ENCODE assay signal across 38 cellular contexts in the genomic region with DNA sequence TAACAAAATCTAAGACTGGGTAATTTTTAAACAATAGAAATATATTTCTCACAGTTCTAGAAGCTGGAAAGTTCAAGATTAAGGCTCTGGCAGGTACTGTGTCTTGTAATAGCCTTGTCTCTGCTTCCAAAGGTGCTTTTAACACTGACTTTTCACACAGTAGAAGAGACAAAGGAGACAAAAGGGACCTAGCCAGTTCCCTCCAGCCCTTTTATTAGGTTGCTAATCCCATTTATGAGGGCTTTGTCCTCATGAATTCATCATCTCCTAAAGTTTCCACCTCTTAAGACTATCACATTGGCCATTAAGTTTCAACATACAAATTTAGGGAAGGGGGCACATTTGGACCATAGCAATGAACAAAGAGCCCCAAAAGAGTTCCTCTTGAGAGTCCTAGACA. TPM values are rescaled to one million over a fixed set of nuclear protein-coding genes. Genes with fewer than 3 reads are reported as not detected.
"Had no signal": no experiment of that assay in that cellular context is flagged by ENCODE, and none has a peak within 500 bp of the region (broad histone marks: within the 10 kb centered on the region; RNA-seq: fewer than 3 reads in every experiment).

No MANE protein-coding gene starts in this region.

- H3K9me3 ChIP-seq: adrenal gland, ascending aorta, body of pancreas, breast epithelium had no signal

- DNase-seq: activated effector memory CD4-positive, alpha-beta T cell treated with anti-CD3 and anti-CD28 coated beads, Interleukin-2, amount 50 U/mL, for 16 hours; activated effector memory CD4-positive, alpha-beta T cell treated with Interleukin-2 at 50 U/mL for 16 hours; activated gamma-delta T cell; activated gamma-delta T cell treated with Interleukin-2 at 50 U/mL for 16 hours; activated naive CD4-positive, alpha-beta T cell; activated naive CD4-positive, alpha-beta T cell treated with anti-CD3 and anti-CD28 coated beads for 36 hours; activated naive CD4-positive, alpha-beta T cell treated with anti-CD3 and anti-CD28 coated beads, Interleukin-2, amount 10 ng/mL, durations not matched to agents 7 days and 5 days; activated naive CD4-positive, alpha-beta T cell treated with anti-CD3 and anti-CD28 coated beads, Interleukin-2, amount 50 U/mL, for 16 hours; activated naive CD4-positive, alpha-beta T cell treated with Interleukin-2 at 50 U/mL for 16 hours; activated naive CD8-positive, alpha-beta T cell treated with anti-CD3 and anti-CD28 coated beads for 36 hours; activated naive CD8-positive, alpha-beta T cell treated with anti-CD3 and anti-CD28 coated beads, Interleukin-2, amount 10 ng/mL, durations not matched to agents 7 days and 5 days; activated naive CD8-positive, alpha-beta T cell treated with anti-CD3 and anti-CD28 coated beads, Interleukin-2, amount 50 U/mL, for 24 hours; activated T-cell treated with anti-CD3 and anti-CD28 coated beads, Interleukin-2, amount 50 U/mL, for 1 hour; activated T-cell treated with anti-CD3 and anti-CD28 coated beads, Interleukin-2, amount 50 U/mL, for 24 hours; activated T-cell treated with anti-CD3 and anti-CD28 coated beads, Interleukin-2, amount 50 U/mL, for 4 hours; activated T-cell treated with anti-CD3 and anti-CD28 coated beads, Interleukin-2, amount 50 U/mL, for 48 hours; activated T-cell treated with anti-CD3 and anti-CD28 coated beads, Interleukin-2, amount 50 U/mL, for 72 hours; adrenal gland; amniotic stem cell; amygdala; anterior cingulate cortex; aorta; body of pancreas; brain microvascular endothelial cell; caudate nucleus; central memory CD4-positive, alpha-beta T cell; cerebellar nuclear complex had no signal

- H3K27ac ChIP-seq: adrenal gland, ascending aorta, body of pancreas, brain microvascular endothelial cell, breast epithelium, cardiac muscle cell had no signal

- H3K27me3 Mint-ChIP-seq: activated naive CD4-positive, alpha-beta T cell treated with anti-CD3 and anti-CD28 coated beads, Interleukin-2, amount 50 U/mL, for 24 hours; activated naive CD8-positive, alpha-beta T cell; activated T-cell treated with anti-CD3 and anti-CD28 coated beads, Interleukin-2, amount 50 U/mL, for 24 hours; activated T-helper 17 cell treated with anti-CD3 and anti-CD28 coated beads, Interleukin-2, amount 50 U/mL, for 72 hours; brain; central memory CD8-positive, alpha-beta T cell had no signal

- H3K27me3 ChIP-seq: adrenal gland, ascending aorta, body of pancreas, brain microvascular endothelial cell, breast epithelium, cardiac muscle cell had no signal

- H3K4me1 Mint-ChIP-seq: activated naive CD4-positive, alpha-beta T cell treated with anti-CD3 and anti-CD28 coated beads, Interleukin-2, amount 10 ng/mL, durations not matched to agents 7 days and 5 days; activated naive CD4-positive, alpha-beta T cell treated with anti-CD3 and anti-CD28 coated beads, Interleukin-2, amount 50 U/mL, for 24 hours; activated naive CD8-positive, alpha-beta T cell treated with anti-CD3 and anti-CD28 coated beads for 36 hours; activated naive CD8-positive, alpha-beta T cell treated with anti-CD3 and anti-CD28 coated beads, Interleukin-2, amount 10 ng/mL, durations not matched to agents 7 days and 5 days; activated naive CD8-positive, alpha-beta T cell treated with anti-CD3 and anti-CD28 coated beads, Interleukin-2, amount 50 U/mL, for 24 hours; activated T-helper 17 cell treated with anti-CD3 and anti-CD28 coated beads, Interleukin-2, amount 50 U/mL, for 72 hours; central memory CD8-positive, alpha-beta T cell had no signal

- H3K4me3 Mint-ChIP-seq: activated naive CD4-positive, alpha-beta T cell treated with anti-CD3 and anti-CD28 coated beads for 36 hours; activated naive CD4-positive, alpha-beta T cell treated with anti-CD3 and anti-CD28 coated beads, Interleukin-2, amount 10 ng/mL, durations not matched to agents 7 days and 5 days; activated naive CD4-positive, alpha-beta T cell treated with anti-CD3 and anti-CD28 coated beads, Interleukin-2, amount 50 U/mL, for 24 hours; activated naive CD8-positive, alpha-beta T cell; activated naive CD8-positive, alpha-beta T cell treated with anti-CD3 and anti-CD28 coated beads for 36 hours; activated naive CD8-positive, alpha-beta T cell treated with anti-CD3 and anti-CD28 coated beads, Interleukin-2, amount 10 ng/mL, durations not matched to agents 7 days and 5 days; activated naive CD8-positive, alpha-beta T cell treated with anti-CD3 and anti-CD28 coated beads, Interleukin-2, amount 50 U/mL, for 24 hours; activated T-cell treated with anti-CD3 and anti-CD28 coated beads, Interleukin-2, amount 50 U/mL, for 24 hours; activated T-cell treated with anti-CD3 and anti-CD28 coated beads, Interleukin-2, amount 50 U/mL, for 4 hours; activated T-cell treated with anti-CD3 and anti-CD28 coated beads, Interleukin-2, amount 50 U/mL, for 72 hours; activated T-helper 1 cell treated with anti-CD3 and anti-CD28 coated beads, Interleukin-12 subunit alpha, Interleukin-12 subunit beta, Interleukin-2, Interleukin-4 antibody, amounts not matched to agents 30 ng/mL and 10 ng/mL and 1 ng/mL, durations not matched to agents 14 hours and 24 hours and 36 hours; activated T-helper 17 cell treated with anti-CD3 and anti-CD28 coated beads, Interleukin-2, amount 50 U/mL, for 72 hours; brain; central memory CD8-positive, alpha-beta T cell had no signal

- H3K4me1 ChIP-seq: adrenal gland, ascending aorta, body of pancreas, breast epithelium had no signal

- H3K9me3 Mint-ChIP-seq: activated naive CD4-positive, alpha-beta T cell treated with anti-CD3 and anti-CD28 coated beads for 36 hours; activated naive CD4-positive, alpha-beta T cell treated with anti-CD3 and anti-CD28 coated beads, Interleukin-2, amount 10 ng/mL, durations not matched to agents 7 days and 5 days; activated naive CD4-positive, alpha-beta T cell treated with anti-CD3 and anti-CD28 coated beads, Interleukin-2, amount 50 U/mL, for 24 hours; activated naive CD4-positive, alpha-beta T cell treated with anti-CD3 and anti-CD28 coated beads, Interleukin-2, amount 50 U/mL, for 72 hours; activated naive CD8-positive, alpha-beta T cell treated with anti-CD3 and anti-CD28 coated beads for 36 hours; activated naive CD8-positive, alpha-beta T cell treated with anti-CD3 and anti-CD28 coated beads, Interleukin-2, amount 10 ng/mL, durations not matched to agents 7 days and 5 days; activated naive CD8-positive, alpha-beta T cell treated with anti-CD3 and anti-CD28 coated beads, Interleukin-2, amount 50 U/mL, for 24 hours; activated T-cell treated with anti-CD3 and anti-CD28 coated beads, Interleukin-2, amount 50 U/mL, for 24 hours; activated T-cell treated with anti-CD3 and anti-CD28 coated beads, Interleukin-2, amount 50 U/mL, for 4 hours; activated T-cell treated with anti-CD3 and anti-CD28 coated beads, Interleukin-2, amount 50 U/mL, for 72 hours; activated T-helper 1 cell treated with anti-CD3 and anti-CD28 coated beads, Interleukin-12 subunit alpha, Interleukin-12 subunit beta, Interleukin-2, Interleukin-4 antibody, amounts not matched to agents 30 ng/mL and 10 ng/mL and 1 ng/mL, durations not matched to agents 14 hours and 24 hours and 36 hours; activated T-helper 17 cell treated with anti-CD3 and anti-CD28 coated beads, Interleukin-2, amount 50 U/mL, for 72 hours; activated T-helper 2 cell treated with anti-CD3 and anti-CD28 coated beads, Interferon-gamma antibody, Interleukin-2, Interleukin-4, amounts not matched to agents 10 μg/mL and 5 μg/mL and 100 μg/mL, durations not matched to agents 14 hours and 24 hours and 36 hours; central memory CD8-positive, alpha-beta T cell had no signal

- H3K36me3 ChIP-seq: adrenal gland, ascending aorta, brain microvascular endothelial cell, breast epithelium, cardiac muscle cell had no signal

- ATAC-seq: activated naive CD4-positive, alpha-beta T cell treated with anti-CD3 and anti-CD28 coated beads, Interleukin-2, amount 50 U/mL, for 72 hours; activated naive CD8-positive, alpha-beta T cell treated with anti-CD3 and anti-CD28 coated beads, Interleukin-2, amount 50 U/mL, for 24 hours; activated T-cell treated with anti-CD3 and anti-CD28 coated beads, Interleukin-2, amount 50 U/mL, for 4 hours; activated T-cell treated with anti-CD3 and anti-CD28 coated beads, Interleukin-2, amount 50 U/mL, for 72 hours; activated T-helper 17 cell treated with anti-CD3 and anti-CD28 coated beads, Interleukin-2, amount 50 U/mL, for 72 hours; body of pancreas had no signal

- H3K36me3 Mint-ChIP-seq: activated naive CD4-positive, alpha-beta T cell treated with anti-CD3 and anti-CD28 coated beads, Interleukin-2, amount 10 ng/mL, durations not matched to agents 7 days and 5 days; activated naive CD4-positive, alpha-beta T cell treated with anti-CD3 and anti-CD28 coated beads, Interleukin-2, amount 50 U/mL, for 24 hours; activated naive CD4-positive, alpha-beta T cell treated with anti-CD3 and anti-CD28 coated beads, Interleukin-2, amount 50 U/mL, for 72 hours; activated naive CD8-positive, alpha-beta T cell; activated naive CD8-positive, alpha-beta T cell treated with anti-CD3 and anti-CD28 coated beads for 36 hours; activated naive CD8-positive, alpha-beta T cell treated with anti-CD3 and anti-CD28 coated beads, Interleukin-2, amount 10 ng/mL, durations not matched to agents 7 days and 5 days; brain had no signal

- H3K27ac Mint-ChIP-seq: activated naive CD4-positive, alpha-beta T cell treated with anti-CD3 and anti-CD28 coated beads for 36 hours; activated naive CD4-positive, alpha-beta T cell treated with anti-CD3 and anti-CD28 coated beads, Interleukin-2, amount 10 ng/mL, durations not matched to agents 7 days and 5 days; activated naive CD4-positive, alpha-beta T cell treated with anti-CD3 and anti-CD28 coated beads, Interleukin-2, amount 50 U/mL, for 24 hours; activated naive CD4-positive, alpha-beta T cell treated with anti-CD3 and anti-CD28 coated beads, Interleukin-2, amount 50 U/mL, for 72 hours; activated naive CD8-positive, alpha-beta T cell; activated naive CD8-positive, alpha-beta T cell treated with anti-CD3 and anti-CD28 coated beads for 36 hours; activated naive CD8-positive, alpha-beta T cell treated with anti-CD3 and anti-CD28 coated beads, Interleukin-2, amount 10 ng/mL, durations not matched to agents 7 days and 5 days; activated naive CD8-positive, alpha-beta T cell treated with anti-CD3 and anti-CD28 coated beads, Interleukin-2, amount 50 U/mL, for 24 hours; activated T-cell treated with anti-CD3 and anti-CD28 coated beads, Interleukin-2, amount 50 U/mL, for 24 hours; activated T-cell treated with anti-CD3 and anti-CD28 coated beads, Interleukin-2, amount 50 U/mL, for 72 hours; activated T-helper 1 cell treated with anti-CD3 and anti-CD28 coated beads, Interleukin-12 subunit alpha, Interleukin-12 subunit beta, Interleukin-2, Interleukin-4 antibody, amounts not matched to agents 30 ng/mL and 10 ng/mL and 1 ng/mL, durations not matched to agents 14 hours and 24 hours and 36 hours; activated T-helper 17 cell treated with anti-CD3 and anti-CD28 coated beads, Interleukin-2, amount 50 U/mL, for 72 hours; activated T-helper 2 cell treated with anti-CD3 and anti-CD28 coated beads, Interferon-gamma antibody, Interleukin-2, Interleukin-4, amounts not matched to agents 10 μg/mL and 5 μg/mL and 100 μg/mL, durations not matched to agents 14 hours and 24 hours and 36 hours; brain had no signal

- H3K4me3 ChIP-seq: adrenal gland, ascending aorta, body of pancreas, breast epithelium, cardiac muscle cell had no signal

RNA-seq across cellular contexts. Expression of a gene that starts 40.7 kb away (rescaled TPM):
- total RNA-seq: activated naive CD4-positive, alpha-beta T cell treated with anti-CD3 and anti-CD28 coated beads for 36 hours; activated naive CD4-positive, alpha-beta T cell treated with anti-CD3 and anti-CD28 coated beads, Interleukin-2, amount 50 U/mL, for 72 hours; activated naive CD8-positive, alpha-beta T cell treated with anti-CD3 and anti-CD28 coated beads for 36 hours; activated naive CD8-positive, alpha-beta T cell treated with anti-CD3 and anti-CD28 coated beads, Interleukin-2, amount 10 ng/mL, durations not matched to agents 7 days and 5 days; activated T-cell treated with anti-CD3 and anti-CD28 coated beads, Interleukin-2, amount 50 U/mL, for 4 hours; activated T-cell treated with anti-CD3 and anti-CD28 coated beads, Interleukin-2, amount 50 U/mL, for 72 hours; activated T-helper 1 cell treated with anti-CD3 and anti-CD28 coated beads, Interleukin-12 subunit alpha, Interleukin-12 subunit beta, Interleukin-2, Interleukin-4 antibody, amounts not matched to agents 30 ng/mL and 10 ng/mL and 1 ng/mL, durations not matched to agents 14 hours and 24 hours and 36 hours; activated T-helper 17 cell treated with anti-CD3 and anti-CD28 coated beads, Interleukin-2, amount 50 U/mL, for 72 hours; activated T-helper 2 cell treated with anti-CD3 and anti-CD28 coated beads, Interferon-gamma antibody, Interleukin-2, Interleukin-4, amounts not matched to agents 10 μg/mL and 5 μg/mL and 100 μg/mL, durations not matched to agents 14 hours and 24 hours and 36 hours; ascending aorta had no signal
